In the genomic region with DNA sequence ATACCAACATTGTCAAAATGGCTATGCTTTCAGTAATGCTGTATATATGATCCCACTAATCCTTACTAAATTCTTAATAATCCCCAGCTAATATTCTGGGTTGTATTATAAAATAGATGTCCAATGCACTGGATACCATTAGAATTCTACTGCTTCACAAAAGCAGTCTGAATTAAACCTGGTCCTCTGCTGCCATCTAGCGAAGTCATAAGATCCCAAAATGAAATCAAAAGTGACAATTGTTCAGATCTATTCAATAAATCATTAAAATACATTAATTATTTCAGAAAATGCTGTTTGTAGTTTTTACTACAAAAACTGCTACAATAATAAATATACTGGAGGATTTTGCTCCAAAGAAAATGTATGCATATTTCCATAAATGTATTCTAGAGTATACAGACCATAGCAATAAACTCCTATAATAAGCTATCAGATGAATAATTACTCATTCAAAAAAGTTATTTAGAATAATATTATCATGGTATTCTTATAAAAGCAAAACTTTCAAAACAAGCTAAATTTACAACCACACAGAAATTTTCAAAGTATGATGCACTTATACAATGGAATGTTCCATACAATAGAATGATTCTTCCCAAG, we compare ENCODE assay signal across 8 cellular contexts.
DNase-seq lines count a peak whose midpoint lies in the region; ATAC-seq and TF ChIP-seq lines count a peak whose summit lies in the region.

No MANE protein-coding gene starts in this region.

- H3K79me2 ChIP-seq in mammary epithelial cell (ENCODE audit: insufficient read depth, low read length): no peaks in the 10 kb centered on the region

- H3K4me3 ChIP-seq in Peyer's patch (no peak overlapping the region), mammary epithelial cell (replicated peaks in 1 of 3; ENCODE audit: insufficient read depth in 1 of 3, low read depth in 2 of 3, low read length in 3 of 3) (no peak overlapping the region), suprapubic skin (no peak overlapping the region)

- H3K9me3 ChIP-seq in Peyer's patch: no peaks in the 10 kb centered on the region
- no peaks in the 10 kb centered on the region for H3K9me3 ChIP-seq in mammary epithelial cell (replicated peaks; ENCODE audit: insufficient read depth, low read length)
- no peaks in the 10 kb centered on the region for H3K9me3 ChIP-seq in suprapubic skin

- 0% methylated on average over 1 of the region's 1 CpG for WGBS in mammary epithelial cell (ENCODE audit: low coverage, missing lambda C conversion rate)
- whole genome bisulfite sequencing in suprapubic skin: 4% methylated on average over 1 of the region's 1 CpG

- peak; percentile 9 to 10 for DNase-seq in activated CD8-positive, alpha-beta memory T cell treated with anti-CD3 and anti-CD28 coated beads for 4 hours (ENCODE audit: low read depth in 2 of 2)
- DNase-seq in activated CD8-positive, alpha-beta memory T cell treated with anti-CD3 and anti-CD28 coated beads, Interleukin-2, amount 50 U/mL, for 48 hours: no peak
- peak; percentile 23 for DNase-seq in HuH-7 (ENCODE audit: low spot score)
- peak in 1 of 3 donors; percentile 75 for DNase-seq in Peyer's patch
- peak; percentile 37 for DNase-seq in mammary epithelial cell
- no peak for DNase-seq in left lobe of liver (ENCODE audit: low spot score)
- DNase-seq in suprapubic skin (ENCODE audit: low spot score in 2 of 2): no peak

- no peaks in the 10 kb centered on the region for H4K20me1 ChIP-seq in mammary epithelial cell (ENCODE audit: insufficient read depth, low read length)

- no peak overlapping the region for H2AFZ ChIP-seq in mammary epithelial cell (ENCODE audit: low read depth, low read length)

- H3K36me3 ChIP-seq in Peyer's patch (no peaks in the 10 kb centered on the region), mammary epithelial cell (ENCODE audit: insufficient read depth, low read length) (peaks cover 2% of the 10 kb centered on the region), suprapubic skin (no peaks in the 10 kb centered on the region)

- intact Hi-C loops in mammary epithelial cell (cut with micrococcal nuclease): loop anchor here (1.0 to 5.0 kb wide), 5 partner anchors 90 to 1479 kb away; no protein-coding TSS in a partner anchor

- no peak overlapping the region for H3K9ac ChIP-seq in mammary epithelial cell (ENCODE audit: insufficient read depth, low read length)

- TF ChIP-seq EP300 in suprapubic skin (IDR thresholded peaks at IDR 0.05): no peak

- dilution Hi-C loops in mammary epithelial cell (cut with HindIII; ENCODE audit: low sequenced_read_pairs): no loop called here

- ATAC-seq in left lobe of liver: peak; percentile 80
- ATAC-seq in GM19467 (IDR thresholded peaks at IDR 0.05; ENCODE audit: unreplicated experiment): no peak

- H3K27me3 ChIP-seq in Peyer's patch (no peaks in the 10 kb centered on the region), mammary epithelial cell (ENCODE audit: insufficient read depth, low read length) (no peaks in the 10 kb centered on the region), suprapubic skin (no peaks in the 10 kb centered on the region)

- no TSS peak for BruUV-seq in mammary epithelial cell (replicated peaks; lab: Mats Ljungman, UMichigan)

- TF ChIP-seq CTCF in Peyer's patch (IDR thresholded peaks at IDR 0.05): peak; percentile 16 to 84 (median 71)
- TF ChIP-seq CTCF in mammary epithelial cell (conservative IDR thresholded peaks at IDR 0.05 in 1 of 2, IDR thresholded peaks at IDR 0.05 in 1 of 2; ENCODE audit: extremely low read depth in 1 of 2, insufficient read depth in 1 of 2, low read depth in 1 of 2, low read length in 2 of 2): peak; percentile 49 to 59
- TF ChIP-seq CTCF in suprapubic skin (IDR thresholded peaks at IDR 0.05): peak; percentile 32 to 40

- H3K27ac ChIP-seq in Peyer's patch (no peak overlapping the region), mammary epithelial cell (ENCODE audit: insufficient read depth, low read depth, low read length) (no peak overlapping the region), suprapubic skin (no peak overlapping the region)

- TF ChIP-seq POLR2A in Peyer's patch (IDR thresholded peaks at IDR 0.05) (no peak), suprapubic skin (IDR thresholded peaks at IDR 0.05) (no peak)

- H3K4me2 ChIP-seq in mammary epithelial cell (ENCODE audit: insufficient read depth, low read depth, low read length): no peak overlapping the region

- in situ Hi-C loops in mammary epithelial cell (cut with MboI; ENCODE audit: low sequenced_read_pairs in 2 of 2): loop anchor here (25.0 kb wide), 1 partner anchor 934 kb away; no protein-coding TSS in a partner anchor

- H3K4me1 ChIP-seq in Peyer's patch (peaks cover 0 to 15% (median 0%) of the 10 kb centered on the region in 4 donors), mammary epithelial cell (ENCODE audit: insufficient read depth, low read length) (peaks cover 8% of the 10 kb centered on the region), suprapubic skin (no peaks in the 10 kb centered on the region)

- CTCF ChIA-PET in mammary epithelial cell (lab: Charles Lee; ENCODE audit: low non-redundant PET): no interaction called here

Comparison
In these comparisons a context has a peak if more than half of its experiments do, and no peak if none do; other contexts are left out.
1. DNase-seq: peak in activated CD8-positive, alpha-beta memory T cell treated with anti-CD3 and anti-CD28 coated beads for 4 hours (2 of 2), HuH-7 (single experiment) and mammary epithelial cell (single experiment); none in activated CD8-positive, alpha-beta memory T cell treated with anti-CD3 and anti-CD28 coated beads, Interleukin-2, amount 50 U/mL, for 48 hours (single experiment), left lobe of liver (single experiment) and suprapubic skin (0 of 2).
2. Peak in every context shown above with its lines, with median percentiles within 50 percentile points of each other: CTCF ChIP-seq.